ENCODE assay signal across 8 cellular contexts in the genomic region with DNA sequence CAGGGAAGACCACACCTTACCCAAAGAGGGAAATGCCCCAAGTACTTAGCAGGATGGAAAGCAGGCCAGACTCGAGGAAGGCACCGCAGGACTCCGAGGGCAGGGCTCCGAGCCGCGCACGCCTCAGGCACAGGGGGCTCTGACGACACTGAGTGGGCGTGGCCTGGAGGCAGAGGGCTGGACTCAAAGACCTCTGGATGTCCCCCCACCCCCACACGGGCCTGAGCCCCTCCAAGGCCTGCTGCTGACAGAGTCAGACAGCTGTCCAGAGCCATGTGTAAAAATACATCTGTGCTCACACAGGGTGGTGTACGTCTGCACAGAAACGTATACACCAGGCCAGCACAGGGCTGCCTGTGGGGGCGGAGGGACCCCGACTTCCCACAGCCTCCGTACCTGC. TPM values are rescaled to one million over a fixed set of nuclear protein-coding genes. Genes with fewer than 3 reads are reported as not detected.
DNase-seq lines count a peak whose midpoint lies in the region; ATAC-seq and TF ChIP-seq lines count a peak whose summit lies in the region.

No MANE protein-coding gene starts in this region.

- CTCF ChIA-PET in CD8-positive, alpha-beta T cell (lab: Charles Lee) = interaction anchor here (1.7 to 1.8 kb wide), 3 partner anchors 24 to 32 kb away, joined by 4 to 7 read pairs (median 6); no protein-coding TSS in a partner anchor

- H3K27ac Mint-ChIP-seq in CD8-positive, alpha-beta T cell = peak overlapping the region; percentile 80

- H2AFZ ChIP-seq in neuron (ENCODE audit: low read depth, low read length) = no peak overlapping the region

- H3K4me1 Mint-ChIP-seq in CD8-positive, alpha-beta T cell (ENCODE audit: low read depth) = peaks cover 45% of the 10 kb centered on the region

- peak overlapping the region; percentile 7 for H3K27ac ChIP-seq in CD8-positive, alpha-beta T cell (ENCODE audit: low read depth, low read length)

- TF ChIP-seq CTCF in CD8-positive, alpha-beta T cell (IDR thresholded peaks at IDR 0.05) = no peak
- TF ChIP-seq CTCF in fibroblast of mammary gland (conservative IDR thresholded peaks at IDR 0.05; ENCODE audit: control insufficient read depth, insufficient read depth, low read depth, low read length) = no peak

- in situ Hi-C loops in KBM-7 (cut with MboI; ENCODE audit: low pct_unique_long_range_greater_than_20kb, low sequenced_read_pairs) = no loop called here

- H3K4me1 ChIP-seq in CD8-positive, alpha-beta T cell (ENCODE audit: insufficient read depth, low read length) = peaks cover 31% of the 10 kb centered on the region
- peaks cover 34% of the 10 kb centered on the region for H3K4me1 ChIP-seq in neuron (ENCODE audit: insufficient read depth, low read length)

- no peaks in the 10 kb centered on the region for H3K27me3 Mint-ChIP-seq in CD8-positive, alpha-beta T cell (ENCODE audit: low read depth)

- peaks cover 17% of the 10 kb centered on the region for H3K36me3 Mint-ChIP-seq in CD8-positive, alpha-beta T cell

- H3K27me3 ChIP-seq in CD8-positive, alpha-beta T cell (ENCODE audit: insufficient read depth, low read length) = no peaks in the 10 kb centered on the region
- H3K27me3 ChIP-seq in neuron (ENCODE audit: insufficient read depth, low read length) = peaks cover 31% of the 10 kb centered on the region

- ATAC-seq in CD8-positive, alpha-beta T cell = peak; percentile 41
- no peak for ATAC-seq in GM19324 (IDR thresholded peaks at IDR 0.05; ENCODE audit: low FRiP score, unreplicated experiment)

- peak overlapping the region; percentile 88 for H3K4me3 Mint-ChIP-seq in CD8-positive, alpha-beta T cell

- H3K9me3 Mint-ChIP-seq in CD8-positive, alpha-beta T cell = no peaks in the 10 kb centered on the region

- POLR2A ChIA-PET in CD8-positive, alpha-beta T cell (lab: Charles Lee) = interaction anchor here (2.1 kb wide), 1 partner anchor 41 kb away, joined by 5 read pairs; a partner anchor contains a TSS

- no peaks in the 10 kb centered on the region for H3K9me3 ChIP-seq in CD8-positive, alpha-beta T cell (ENCODE audit: low read length)
- no peaks in the 10 kb centered on the region for H3K9me3 ChIP-seq in neuron (ENCODE audit: low read length)

- H3K4me3 ChIP-seq in CD8-positive, alpha-beta T cell (ENCODE audit: low read depth, low read length) = peak overlapping the region; percentile 61
- H3K4me3 ChIP-seq in fibroblast of mammary gland (ENCODE audit: control insufficient read depth, low read depth, low read length) = peak overlapping the region; percentile 72
- H3K4me3 ChIP-seq in neuron (ENCODE audit: low read length) = peak overlapping the region; percentile 70

- DNase-seq in CD8-positive, alpha-beta T cell = peak in 4 of 7 experiments; percentile 42 to 63 (median 49)
- DNase-seq in KBM-7 (peak; percentile 62), activated T-cell treated with anti-CD3 and anti-CD28 coated beads for 48 hours (ENCODE audit: low read depth) (peak; percentile 47), fibroblast of mammary gland (ENCODE audit: low read depth) (peak; percentile 66), cerebellar cortex (ENCODE audit: low spot score) (no peak), NCI-H2029 (lab: John Stamatoyannopoulos, UW) (no peak)

- no peaks in the 10 kb centered on the region for H3K36me3 ChIP-seq in CD8-positive, alpha-beta T cell (ENCODE audit: insufficient read depth, low read length)
- H3K36me3 ChIP-seq in neuron (ENCODE audit: insufficient read depth, low read length) = peaks cover 27% of the 10 kb centered on the region

- intact Hi-C loops in CD8-positive, alpha-beta T cell (cut with DNase I, micrococcal nuclease) = loop anchor here in 1 of 2 experiments (10.0 kb wide), 1 partner anchor 451 kb away; a partner anchor contains a TSS

RNA-seq across cellular contexts. Expression of a gene that starts 1.4 kb away (rescaled TPM):
- total RNA-seq in CD8-positive, alpha-beta T cell = 10 to 100 TPM; 65.7 to 67.7 TPM

RNA-seq across cellular contexts. Expression of a gene that starts 6.8 kb away (rescaled TPM):
- total RNA-seq in CD8-positive, alpha-beta T cell = 1 to 10 TPM; 2.0 to 2.3 TPM

RNA-seq across cellular contexts. Expression of a gene that starts 41.2 kb away (rescaled TPM):
- 100 to 1,000 TPM; 104 to 115 TPM for total RNA-seq in CD8-positive, alpha-beta T cell

Comparison
In these comparisons a context has a peak if more than half of its experiments do, and no peak if none do; other contexts are left out.
1. DNase-seq: peak in CD8-positive, alpha-beta T cell (4 of 7), KBM-7 (single experiment), activated T-cell treated with anti-CD3 and anti-CD28 coated beads for 48 hours (single experiment) and fibroblast of mammary gland (single experiment); none in cerebellar cortex (single experiment) and NCI-H2029 (single experiment).
2. Peak in every context shown above with its lines, with median percentiles within 50 percentile points of each other: H3K4me3 ChIP-seq.